2 cellular contexts compared by ENCODE assay signal in the genomic region with DNA sequence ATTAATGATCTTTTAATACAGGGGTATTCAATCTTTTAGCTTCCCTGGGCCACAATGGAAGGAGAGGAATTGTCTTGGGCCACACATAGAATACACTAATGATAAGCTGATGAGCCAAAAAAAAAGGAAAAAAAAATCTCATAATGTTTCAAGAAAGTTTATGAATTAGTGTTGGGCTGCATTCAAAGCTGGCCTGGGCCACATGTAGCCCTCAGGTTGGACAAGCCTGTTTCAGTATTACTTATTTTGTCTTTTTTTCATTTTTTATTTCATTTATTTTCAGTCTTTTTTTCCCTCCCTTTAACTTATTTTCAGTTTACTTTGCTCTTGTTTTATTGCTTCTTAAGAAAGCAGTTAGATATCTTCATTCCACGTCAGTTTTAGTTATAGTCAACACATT.
TF ChIP-seq lines count a peak whose summit lies in the region.

No MANE protein-coding gene starts in this region.

TF ChIP-seq in HepG2, 621 proteins besides CTCF, POLR2A, EP300 and RAD21:
- TF ChIP-seq U2AF2 (IDR thresholded peaks at IDR 0.05; ENCODE audit: low read depth, low read length), result 0 out of 2 replicates have a peak, but pooled peaks have one; percentile 61
- no peak for TF ChIP-seq IKZF4 (CRISPR knock-in tag; IDR thresholded peaks at IDR 0.05; ENCODE audit: borderline replicate concordance, low read depth, not compliant biosample characterization)
TF ChIP-seq in HepG2: peak in this region for 1.

TF ChIP-seq in K562, 482 proteins besides CTCF, POLR2A, EP300 and RAD21:
- TF ChIP-seq KLF10 (CRISPR knock-in tag; IDR thresholded peaks at IDR 0.05), result no peak
